In the genomic region with DNA sequence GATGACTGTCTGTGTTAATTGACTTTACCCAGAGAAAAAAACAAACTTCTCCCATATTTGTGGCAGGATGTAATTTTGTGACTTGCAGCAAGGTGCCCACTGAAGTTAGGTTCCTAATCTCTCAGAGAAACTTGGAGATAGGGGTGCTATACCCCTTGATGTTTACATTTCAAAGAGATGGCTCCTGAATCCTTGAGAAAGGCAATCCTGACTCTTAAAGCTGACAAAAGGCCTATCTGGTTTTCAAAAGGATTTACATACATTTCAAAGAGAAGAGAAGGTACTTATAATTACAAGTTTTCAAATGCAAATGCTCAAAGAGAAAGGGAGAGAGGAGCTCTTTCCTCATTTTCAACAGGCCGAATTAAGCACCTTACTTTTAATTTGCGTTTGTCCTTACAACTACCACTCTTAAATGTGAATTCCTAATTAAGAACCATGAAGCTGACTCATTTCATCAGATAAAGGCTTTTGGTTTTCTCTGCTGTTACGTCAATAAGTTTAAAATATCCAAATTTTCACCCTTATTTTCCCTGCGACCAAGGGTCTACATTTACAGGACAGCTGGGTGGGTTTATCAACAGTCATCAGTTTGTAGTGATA, we compare ENCODE assay signal across 16 cellular contexts.
DNase-seq lines count a peak whose midpoint lies in the region; ATAC-seq and TF ChIP-seq lines count a peak whose summit lies in the region.
"Had no signal": no experiment of that assay in that cellular context is flagged by ENCODE, and none has a peak within 500 bp of the region (broad histone marks: within the 10 kb centered on the region; RNA-seq: fewer than 3 reads in every experiment).

No MANE protein-coding gene starts in this region.

- H3K4me3 ChIP-seq in HUES48 (ENCODE audit: low read depth, low read length) (no peak overlapping the region), astrocyte of the cerebellum (ENCODE audit: low read depth, low read length) (no peak overlapping the region), prostate gland (no peak overlapping the region)

- TF ChIP-seq POLR2A in prostate gland (IDR thresholded peaks at IDR 0.05), result no peak

- peaks cover 17% of the 10 kb centered on the region for H3K4me1 ChIP-seq in HUES48 (ENCODE audit: control insufficient read depth, insufficient read depth, low read length)
- no peaks in the 10 kb centered on the region for H3K4me1 ChIP-seq in prostate gland (replicated peaks)

- no peak for ATAC-seq in GM18858 (IDR thresholded peaks at IDR 0.05; ENCODE audit: unreplicated experiment)
- ATAC-seq in GM18873 (IDR thresholded peaks at IDR 0.05; ENCODE audit: low FRiP score, unreplicated experiment), result no peak

- H3K36me3 ChIP-seq in HUES48 (ENCODE audit: control insufficient read depth, insufficient read depth, low read length), result no peaks in the 10 kb centered on the region
- no peaks in the 10 kb centered on the region for H3K36me3 ChIP-seq in prostate gland

- no peak overlapping the region for H3K9ac ChIP-seq in HUES48 (ENCODE audit: low read depth, low read length)

- intact Hi-C loops in prostate gland (cut with DNase I), result no loop called here

- H3K27ac ChIP-seq in HUES48 (ENCODE audit: low read depth, low read length) (peak overlapping the region; percentile 75), prostate gland (peak overlapping the region; percentile 6 to 56)

- no peaks in the 10 kb centered on the region for H3K9me3 ChIP-seq in HUES48 (ENCODE audit: control insufficient read depth, insufficient read depth, low read length)
- no peaks in the 10 kb centered on the region for H3K9me3 ChIP-seq in prostate gland

- 77% methylated on average over 4 of the region's 4 CpGs for WGBS in prostate gland

- H3K27me3 ChIP-seq in HUES48 (ENCODE audit: control insufficient read depth, insufficient read depth, low read length) (peaks cover 97% of the 10 kb centered on the region), prostate gland (replicated peaks; ENCODE audit: insufficient read depth) (no peaks in the 10 kb centered on the region)

- TF ChIP-seq CTCF in astrocyte of the cerebellum (IDR thresholded peaks at IDR 0.05; ENCODE audit: low read depth, low read length, missing control alignments) (no peak), prostate gland (IDR thresholded peaks at IDR 0.05) (no peak)

- in situ Hi-C loops in astrocyte of the cerebellum (cut with HindIII; ENCODE audit: low sequenced_read_pairs), result no loop called here

- peak; percentile 38 for DNase-seq in astrocyte of the cerebellum (ENCODE audit: low read depth)
- peak; percentile 84 for DNase-seq in iPS DF 19.7 (ENCODE audit: low read depth, low spot score)
- DNase-seq in prostate gland (ENCODE audit: low spot score), result no peak
- DNase-seq in activated naive CD4-positive, alpha-beta T cell treated with Interleukin-2 at 50 U/mL for 16 hours, result no peak
- no peak for DNase-seq in NCI-H1436 treated with DMSO at 0.1 percent for 48 hours (lab: John Stamatoyannopoulos, UW)
- DNase-seq: Calu3; CD4-positive, alpha-beta T cell; HCEC 1CT; NCI-H2029; NCI-H2171; NK-92 treated with Interleukin-12 subunit alpha and Interleukin-12 subunit beta, amount 100 ng/mL, for 24 hours; OCI-M1; RPMI8226 had no signal

Comparison
In these comparisons a context has a peak if more than half of its experiments do, and no peak if none do; other contexts are left out.
1. DNase-seq: peak in astrocyte of the cerebellum (single experiment) and iPS DF 19.7 (single experiment); none in prostate gland (single experiment), activated naive CD4-positive, alpha-beta T cell treated with Interleukin-2 at 50 U/mL for 16 hours (single experiment) and NCI-H1436 treated with DMSO at 0.1 percent for 48 hours (single experiment).